In the genomic region with DNA sequence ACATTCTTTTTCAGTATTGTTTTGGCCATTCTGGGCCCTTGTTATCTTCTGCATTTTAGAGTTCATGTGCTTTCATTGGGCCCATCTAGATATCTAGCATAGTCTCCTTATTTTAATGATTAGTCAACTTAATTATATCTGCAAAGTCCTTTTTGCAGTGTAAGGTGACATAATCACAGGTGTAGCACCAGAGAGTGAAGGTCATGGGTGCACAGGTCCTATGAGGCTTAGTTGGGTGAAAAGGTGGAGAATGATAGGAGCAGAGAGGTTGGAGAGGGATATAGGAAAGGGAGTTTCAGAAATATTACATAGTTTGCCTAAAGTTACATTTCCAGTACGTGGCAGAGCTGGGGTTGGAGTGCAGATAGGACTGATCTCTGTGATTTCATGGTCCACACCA, we compare ENCODE assay signal across 7 cellular contexts. TPM values are rescaled to one million over a fixed set of nuclear protein-coding genes. Genes with fewer than 3 reads are reported as not detected.
DNase-seq lines count a peak whose midpoint lies in the region; ATAC-seq, FAIRE-seq and TF ChIP-seq lines count a peak whose summit lies in the region.
"Not testable (repeated sequence)": the region's sequence is repeated elsewhere in the genome, so short reads cannot be mapped to it uniquely, and the experiment has no call there.

No MANE protein-coding gene starts in this region.

- not testable (repeated sequence) for H3K27me3 ChIP-seq in astrocyte (ENCODE audit: insufficient read depth, low read length); H1 (replicated peaks in 1 of 4; ENCODE audit: control insufficient read depth in 3 of 4, extremely low read depth in 1 of 4, insufficient read depth in 3 of 4, low read length in 3 of 4)

- not testable (repeated sequence) for H3K4me3 ChIP-seq in astrocyte (ENCODE audit: insufficient read depth, low read depth, low read length); H1 (ENCODE audit: extremely low read depth in 1 of 4, insufficient read depth in 2 of 4, low read depth in 3 of 4, low read length in 4 of 4); mucosa of descending colon

- H3K27ac Mint-ChIP-seq in HFFc6 = peak overlapping the region; percentile 84; the same call in 1 of the 2 replicates
- H3K27ac Mint-ChIP-seq in astrocyte (ENCODE audit: unreplicated experiment) = not testable (repeated sequence)
- H3K27ac Mint-ChIP-seq in natural killer cell treated with Interleukin-12 subunit alpha and Interleukin-12 subunit beta and Interleukin-15 and Interleukin-18, amount 100 ng/mL, for 72 hours = peak overlapping the region in 1 of 2 donors; percentile 62

- H2BK15ac ChIP-seq in H1 (ENCODE audit: low read length) = not testable (repeated sequence)

- not testable (repeated sequence) for H3K9ac ChIP-seq in astrocyte (ENCODE audit: low read length); H1 (replicated peaks in 1 of 4; ENCODE audit: extremely low read depth in 1 of 4, low read depth in 3 of 4, low read length in 3 of 4)

- not testable (repeated sequence) for H3K14ac ChIP-seq in H1 (ENCODE audit: insufficient read length)

- not testable (repeated sequence) for TF ChIP-seq CTCF in HFFc6 (IDR thresholded peaks at IDR 0.05); astrocyte (IDR thresholded peaks at IDR 0.05; ENCODE audit: insufficient read depth, low read depth, low read length); H1 (IDR thresholded peaks at IDR 0.05; ENCODE audit: control extremely low read depth in 1 of 3, insufficient read depth in 1 of 3, low read depth in 1 of 3, low read length in 3 of 3); mucosa of descending colon (IDR thresholded peaks at IDR 0.05)

- DNase-seq in GM18507 (ENCODE audit: extremely low spot score, insufficient read length, low read depth); HFFc6; astrocyte (ENCODE audit: low read depth); H1 (ENCODE audit: low read depth in 1 of 2, low spot score in 2 of 2); left lobe of liver (ENCODE audit: low spot score); mucosa of descending colon; natural killer cell treated with Interleukin-12 subunit alpha and Interleukin-12 subunit beta and Interleukin-15 and Interleukin-18, amount 100 ng/mL, for 72 hours (ENCODE audit: low spot score): not testable (repeated sequence)

- WGBS in H1 (ENCODE audit: extremely low coverage in 1 of 2, insufficient coverage in 1 of 2, insufficient read length in 1 of 2, insufficient replicate concordance in 2 of 2, low coverage in 1 of 2, low lambda C conversion rate in 2 of 2, missing lambda C conversion rate in 1 of 2), 2 experiments = 100% methylated on average over 1 of the region's 1 CpG; no CpG with 5 or more reads in 1 of the 2 experiments

- H3K27ac ChIP-seq in astrocyte (ENCODE audit: low read depth, low read length); H1 (ENCODE audit: low read depth, low read length): not testable (repeated sequence)

- H3K4me3 Mint-ChIP-seq in HFFc6; astrocyte (ENCODE audit: unreplicated experiment): not testable (repeated sequence)
- peak overlapping the region; percentile 23 for H3K4me3 Mint-ChIP-seq in natural killer cell treated with Interleukin-12 subunit alpha and Interleukin-12 subunit beta and Interleukin-15 and Interleukin-18, amount 100 ng/mL, for 72 hours

- not testable (repeated sequence) for H3K9me3 Mint-ChIP-seq in HFFc6; astrocyte (ENCODE audit: unreplicated experiment); natural killer cell treated with Interleukin-12 subunit alpha and Interleukin-12 subunit beta and Interleukin-15 and Interleukin-18, amount 100 ng/mL, for 72 hours

- H3K4me2 ChIP-seq in astrocyte (ENCODE audit: low read length); H1 (ENCODE audit: insufficient read depth in 1 of 2, low read depth in 2 of 2, low read length in 2 of 2): not testable (repeated sequence)

- H3K56ac ChIP-seq in H1 (replicated peaks; ENCODE audit: insufficient read length, low read depth, low read length) = not testable (repeated sequence)

- not testable (repeated sequence) for TF ChIP-seq POLR2A in H1 (IDR thresholded peaks at IDR 0.05; ENCODE audit: control extremely low read depth in 1 of 2, low read depth in 2 of 2, low read length in 2 of 2)

- H4K91ac ChIP-seq in H1 (replicated peaks; ENCODE audit: insufficient read length, low read length) = not testable (repeated sequence)

- H2BK20ac ChIP-seq in H1 (ENCODE audit: low read length) = not testable (repeated sequence)

- not testable (repeated sequence) for H3K27me3 Mint-ChIP-seq in HFFc6 (ENCODE audit: insufficient read depth); astrocyte (ENCODE audit: low read depth, unreplicated experiment); natural killer cell treated with Interleukin-12 subunit alpha and Interleukin-12 subunit beta and Interleukin-15 and Interleukin-18, amount 100 ng/mL, for 72 hours

- H2AFZ ChIP-seq in astrocyte (ENCODE audit: low read depth, low read length); H1 (ENCODE audit: low read length): not testable (repeated sequence)

- intact Hi-C loops in mucosa of descending colon (cut with DNase I, micrococcal nuclease) = not testable (repeated sequence)

- H3K4me1 ChIP-seq in astrocyte (ENCODE audit: insufficient read depth, low read length); H1 (replicated peaks in 1 of 4; ENCODE audit: control insufficient read depth in 3 of 4, insufficient read depth in 4 of 4, low read length in 3 of 4); mucosa of descending colon (ENCODE audit: low read depth): not testable (repeated sequence)

- H3K36me3 Mint-ChIP-seq in HFFc6 (ENCODE audit: low read depth) = peaks cover 26% of the 10 kb centered on the region
- not testable (repeated sequence) for H3K36me3 Mint-ChIP-seq in astrocyte (ENCODE audit: low read depth, unreplicated experiment); natural killer cell treated with Interleukin-12 subunit alpha and Interleukin-12 subunit beta and Interleukin-15 and Interleukin-18, amount 100 ng/mL, for 72 hours

- H3K18ac ChIP-seq in H1 (ENCODE audit: extremely low read depth, low read length) = not testable (repeated sequence)

- not testable (repeated sequence) for H3K36me3 ChIP-seq in astrocyte (ENCODE audit: insufficient read depth, low read length); H1 (ENCODE audit: control insufficient read depth in 2 of 4, insufficient read depth in 4 of 4, low read length in 3 of 4); mucosa of descending colon (ENCODE audit: low read depth)

- peak; percentile 46 for ATAC-seq in left lobe of liver
- ATAC-seq in mucosa of descending colon = peak; percentile 13
- not testable (repeated sequence) for ATAC-seq in natural killer cell treated with Interleukin-12 subunit alpha and Interleukin-12 subunit beta and Interleukin-15 and Interleukin-18, amount 100 ng/mL, for 72 hours

- not testable (repeated sequence) for H3K9me3 ChIP-seq in astrocyte (ENCODE audit: insufficient read depth, low read depth, low read length); H1 (ENCODE audit: insufficient read depth in 2 of 2, low read depth in 1 of 2, low read length in 1 of 2); mucosa of descending colon

- not testable (repeated sequence) for H2AK5ac ChIP-seq in H1 (ENCODE audit: low read depth, low read length)

- not testable (repeated sequence) for H3K4ac ChIP-seq in H1 (replicated peaks; ENCODE audit: insufficient read length, low read depth, low read length)

- FAIRE-seq in GM18507 (lab: Jason Lieb, UNC) (peak; percentile 35), astrocyte (lab: Jason Lieb, UNC) (peak; percentile 5), H1 (lab: Jason Lieb, UNC) (peak; percentile 28)

- POLR2A ChIA-PET in H1 (lab: Charles Lee; ENCODE audit: partially characterized antibody) = interaction anchor here (0.8 to 1.3 kb wide), 2 partner anchors 10 to 272 kb away, joined by 3 read pairs; no protein-coding TSS in a partner anchor

- H4K8ac ChIP-seq in H1 (ENCODE audit: extremely low read depth, insufficient read depth, low read length) = not testable (repeated sequence)

- H3K23ac ChIP-seq in H1 (ENCODE audit: insufficient read length) = not testable (repeated sequence)

- CTCF ChIA-PET in H1 (lab: Charles Lee; ENCODE audit: partially characterized antibody) = not testable (repeated sequence)

- peaks cover 53% of the 10 kb centered on the region for H3K4me1 Mint-ChIP-seq in HFFc6 (ENCODE audit: low read depth)
- H3K4me1 Mint-ChIP-seq in astrocyte (ENCODE audit: low read depth, unreplicated experiment) = peaks cover 15% of the 10 kb centered on the region
- peaks cover 52 to 55% of the 10 kb centered on the region in 2 donors for H3K4me1 Mint-ChIP-seq in natural killer cell treated with Interleukin-12 subunit alpha and Interleukin-12 subunit beta and Interleukin-15 and Interleukin-18, amount 100 ng/mL, for 72 hours (ENCODE audit: low read depth in 2 of 2)

- TF ChIP-seq RAD21 in H1 (IDR thresholded peaks at IDR 0.05 in 1 of 2, conservative IDR thresholded peaks at IDR 0.05 in 1 of 2; ENCODE audit: low read depth in 2 of 2, low read length in 2 of 2) = not testable (repeated sequence)

- not testable (repeated sequence) for H3K79me1 ChIP-seq in H1 (ENCODE audit: low read depth, low read length)

- H4K5ac ChIP-seq in H1 (ENCODE audit: insufficient read length, low read depth, low read length) = not testable (repeated sequence)

- TF ChIP-seq EP300 in H1 (IDR thresholded peaks at IDR 0.05; ENCODE audit: borderline replicate concordance in 1 of 2, low read depth in 2 of 2, low read length in 2 of 2) = not testable (repeated sequence)

- H3K79me2 ChIP-seq in astrocyte (ENCODE audit: insufficient read depth, low read length) = peaks cover 85% of the 10 kb centered on the region
- peaks cover 0 to 22% of the 10 kb centered on the region in 2 experiments; a peak in 2 of 4 replicates for H3K79me2 ChIP-seq in H1 (ENCODE audit: control insufficient read depth in 1 of 2, insufficient read depth in 2 of 2, low read length in 2 of 2)

- peaks cover 84% of the 10 kb centered on the region for H4K20me1 ChIP-seq in astrocyte (ENCODE audit: insufficient read depth, low read length)
- H4K20me1 ChIP-seq in H1 (replicated peaks in 1 of 2; ENCODE audit: control insufficient read depth in 1 of 2, insufficient read depth in 2 of 2, low read length in 2 of 2) = not testable (repeated sequence)

- H2BK5ac ChIP-seq in H1 (ENCODE audit: low read depth, low read length) = not testable (repeated sequence)

- H2BK12ac ChIP-seq in H1 (ENCODE audit: low read depth, low read length) = not testable (repeated sequence)

- not testable (repeated sequence) for H3K23me2 ChIP-seq in H1 (ENCODE audit: low read depth, low read length)

- not testable (repeated sequence) for H2BK120ac ChIP-seq in H1 (replicated peaks; ENCODE audit: low read depth, low read length)

RNA-seq across cellular contexts. Expression of a gene that starts 24.4 kb away (rescaled TPM):
- total RNA-seq in HFFc6 (2021; fragmentation: NEBNext Ultra II Directional; extraction: Animal tissue kit (Norgen Biotek cat#: 25700)) = 10 to 100 TPM; 38.6 to 45.3 (median 42.5) TPM
- total RNA-seq in astrocyte = 31.4 and 33.2 TPM in 2 replicates
- total RNA-seq in H1 (2021; fragmentation: NEBNext Ultra II Directional; extraction: Animal tissue kit (Norgen Biotek cat#: 25700)) = 17.3 and 18.0 TPM in 2 replicates
- 8.8 and 10.2 TPM in 2 replicates for polyA plus RNA-seq in H1 (2011; rRNA removed)
- 12.7 TPM for polyA plus RNA-seq in H1 (2011; cell fraction: cytosol; rRNA removed)
- polyA plus RNA-seq in H1 (2011; cell fraction: nucleus; rRNA removed) = 16.1 TPM
- 12.5 to 15.9 TPM (median 13.4 TPM) in 4 replicates for polyA plus RNA-seq in H1 (2012, experiment 1 of 2)
- polyA plus RNA-seq in H1 (2012, experiment 2 of 2) = 1.6 TPM
- 7.8 TPM for polyA plus RNA-seq in H1 (2013, experiment 1 of 2)
- 7.8 TPM for polyA plus RNA-seq in H1 (2013, experiment 2 of 2)
- polyA minus RNA-seq in H1 (2011; rRNA and poly(A)+ RNA removed) = 28.8 and 35.9 TPM in 2 replicates
- 10.3 TPM for polyA minus RNA-seq in H1 (2011; cell fraction: cytosol; rRNA and poly(A)+ RNA removed)
- 14.3 TPM for polyA minus RNA-seq in H1 (2011; cell fraction: nucleus; rRNA and poly(A)+ RNA removed)
- 8.4 TPM for total RNA-seq in left lobe of liver
- total RNA-seq in mucosa of descending colon = 10 to 100 TPM; 25.0 to 31.7 (median 26.9) TPM
- total RNA-seq in natural killer cell treated with Interleukin-12 subunit alpha and Interleukin-12 subunit beta and Interleukin-15 and Interleukin-18, amount 100 ng/mL, for 72 hours = 10 to 100 TPM; 33.2 to 44.8 TPM
